19 cellular contexts compared by ENCODE assay signal in genomic region chr10:52950578-52950977, GRCh38.
DNase-seq lines count a peak whose midpoint lies in the region; ATAC-seq, FAIRE-seq and TF ChIP-seq lines count a peak whose summit lies in the region.
"Had no signal": no experiment of that assay in that cellular context is flagged by ENCODE, and none has a peak within 500 bp of the region (broad histone marks: within the 10 kb centered on the region; RNA-seq: fewer than 3 reads in every experiment).

No MANE protein-coding gene starts in this region.

- H2AFZ ChIP-seq in GM23338, result 0 out of 2 replicates have a peak overlapping the region, but pooled peaks have one; percentile 40

- in situ Hi-C loops in gastrocnemius medialis (cut with MboI; ENCODE audit: low sequenced_read_pairs in 4 of 4), result no loop called here

- H2AK5ac ChIP-seq in mesendoderm (ENCODE audit: low read length), result no peak overlapping the region

- intact Hi-C loops in gastrocnemius medialis (cut with DNase I; ENCODE audit: low total_unique reads) (no loop called here), pancreas (cut with DNase I) (no loop called here), natural killer cell (cut with micrococcal nuclease) (no loop called here)

- H3K27me3 Mint-ChIP-seq in GM23338 (ENCODE audit: insufficient read depth, low read depth, poor library complexity), result peaks cover 16% of the 10 kb centered on the region
- H3K27me3 Mint-ChIP-seq in WTC11 (ENCODE audit: low read depth), result peaks cover 2% of the 10 kb centered on the region; the same call in 1 of the 2 replicates
- H3K27me3 Mint-ChIP-seq in natural killer cell (ENCODE audit: low read depth in 2 of 2), result no peaks in the 10 kb centered on the region

- no peak for DNase-seq in AG04450 (ENCODE audit: low read depth, low spot score)
- DNase-seq in GM23338 (ENCODE audit: low spot score), result peak; percentile 51
- DNase-seq in WTC11 (ENCODE audit: low spot score), result no peak
- DNase-seq in mesendoderm, result peak; percentile 54
- DNase-seq in gastrocnemius medialis, result no peak
- DNase-seq in pancreas, result no peak
- no peak for DNase-seq in NCI-H2227 (lab: John Stamatoyannopoulos, UW; ENCODE audit: unreplicated experiment)
- no peak for DNase-seq in natural killer cell
- DNase-seq: CD8-positive, alpha-beta T cell; DMS79; GOT3; NCI-H1092 treated with DMSO at 0.1 percent for 48 hours; NCI-H510A treated with DMSO at 0.1 percent for 48 hours; NCI-H82; SIG-M5 had no signal

- peak overlapping the region; percentile 70 for H3K56ac ChIP-seq in mesendoderm (ENCODE audit: low read length)

- H3K27ac ChIP-seq in AG04450 (ENCODE audit: low read depth, low read length), result no peak overlapping the region
- no peak overlapping the region for H3K27ac ChIP-seq in GM23338 (ENCODE audit: low read depth)
- no peak overlapping the region for H3K27ac ChIP-seq in mesendoderm (ENCODE audit: low read depth, low read length)
- H3K27ac ChIP-seq in gastrocnemius medialis, result no peak overlapping the region
- no peak overlapping the region for H3K27ac ChIP-seq in pancreas
- H3K27ac ChIP-seq: RWPE1 had no signal

- POLR2A ChIA-PET in AG04450 (lab: Yijun Ruan, JAX), result no interaction called here
- POLR2A ChIA-PET in WTC11 (lab: Charles Lee), result no interaction called here

- whole genome bisulfite sequencing in mesendoderm (ENCODE audit: extremely low coverage, insufficient coverage, low lambda C conversion rate), result no CpG with 5 or more reads among the region's 5 CpGs
- 87 to 94% methylated on average over 5 of the region's 5 CpGs for WGBS in pancreas, 2 donors

- no peak overlapping the region for H2BK5ac ChIP-seq in mesendoderm (ENCODE audit: low read length)

- H3K79me2 ChIP-seq in GM23338 (replicated peaks; ENCODE audit: insufficient read depth) (no peaks in the 10 kb centered on the region), mesendoderm (ENCODE audit: control insufficient read depth, insufficient read depth, low read length) (no peaks in the 10 kb centered on the region)

- H3K36me3 Mint-ChIP-seq in GM23338 (ENCODE audit: low read depth), result peaks cover 52% of the 10 kb centered on the region
- H3K36me3 Mint-ChIP-seq in WTC11, result peaks cover 49% of the 10 kb centered on the region
- H3K36me3 Mint-ChIP-seq in natural killer cell, result no peaks in the 10 kb centered on the region
- H3K36me3 Mint-ChIP-seq: CD8-positive, alpha-beta T cell had no signal

- no peak for TF ChIP-seq POLR2A in gastrocnemius medialis (IDR thresholded peaks at IDR 0.05)

- peak; percentile 27; the same call in 1 of the 3 replicates for ATAC-seq in GM23338
- ATAC-seq in WTC11, result peak; percentile 25; the same call in 1 of the 2 replicates
- ATAC-seq in gastrocnemius medialis, result no peak
- no peak for ATAC-seq in pancreas
- no peak for ATAC-seq in natural killer cell
- ATAC-seq: CD8-positive, alpha-beta T cell; K562 had no signal

- H3K4me1 Mint-ChIP-seq in GM23338, result peaks cover 7% of the 10 kb centered on the region; the same call in 2 of the 3 replicates
- H3K4me1 Mint-ChIP-seq in WTC11, result peaks cover 28% of the 10 kb centered on the region
- no peaks in the 10 kb centered on the region for H3K4me1 Mint-ChIP-seq in natural killer cell

- H3K27me3 ChIP-seq in AG04450 (ENCODE audit: control insufficient read depth, insufficient read depth, low read length), result peaks cover 2% of the 10 kb centered on the region
- H3K27me3 ChIP-seq in GM23338 (ENCODE audit: insufficient read depth), result no peaks in the 10 kb centered on the region
- no peaks in the 10 kb centered on the region for H3K27me3 ChIP-seq in mesendoderm (ENCODE audit: insufficient read depth, low read length, poor library complexity)
- no peaks in the 10 kb centered on the region for H3K27me3 ChIP-seq in gastrocnemius medialis
- H3K27me3 ChIP-seq in pancreas, result no peaks in the 10 kb centered on the region

- H4K8ac ChIP-seq in mesendoderm (ENCODE audit: low read depth, low read length), result no peak overlapping the region

- H3K18ac ChIP-seq in mesendoderm (ENCODE audit: low read length), result peak overlapping the region; percentile 82

- TF ChIP-seq CTCF in AG04450 (IDR thresholded peaks at IDR 0.05; ENCODE audit: low read depth, low read length), result 0 out of 2 replicates have a peak, but pooled peaks have one; percentile 4
- peak; percentile 23 to 54; a peak in 3 of 4 replicates for TF ChIP-seq CTCF in GM23338 (conservative IDR thresholded peaks at IDR 0.05; ENCODE audit: low read depth in 2 of 2)
- TF ChIP-seq CTCF in WTC11 (IDR thresholded peaks at IDR 0.05), result no peak
- no peak for TF ChIP-seq CTCF in gastrocnemius medialis (IDR thresholded peaks at IDR 0.05 in 4 of 5, conservative IDR thresholded peaks at IDR 0.05 in 1 of 5)
- TF ChIP-seq CTCF in pancreas (IDR thresholded peaks at IDR 0.05), result no peak
- TF ChIP-seq CTCF in natural killer cell (IDR thresholded peaks at IDR 0.05), result no peak

- no peak overlapping the region for H3K9ac ChIP-seq in mesendoderm (ENCODE audit: low read length)

- no peaks in the 10 kb centered on the region for H3K36me3 ChIP-seq in GM23338 (ENCODE audit: insufficient read depth)
- no peaks in the 10 kb centered on the region for H3K36me3 ChIP-seq in mesendoderm (ENCODE audit: control insufficient read depth, insufficient read depth, low read length)
- H3K36me3 ChIP-seq in gastrocnemius medialis, result no peaks in the 10 kb centered on the region
- H3K36me3 ChIP-seq in pancreas, result no peaks in the 10 kb centered on the region

- H3K27ac Mint-ChIP-seq in GM23338 (0 out of 2 replicates have a peak overlapping the region, but pooled peaks have one; percentile 58), WTC11 (peak overlapping the region; percentile 57; the same call in 1 of the 2 replicates), natural killer cell (no peak overlapping the region)
- H3K27ac Mint-ChIP-seq: CD8-positive, alpha-beta T cell had no signal

- H3K9me3 Mint-ChIP-seq in GM23338, result peaks cover 36% of the 10 kb centered on the region
- H3K9me3 Mint-ChIP-seq in WTC11, result peaks cover 39% of the 10 kb centered on the region
- peaks cover 2 to 5% of the 10 kb centered on the region in 2 donors for H3K9me3 Mint-ChIP-seq in natural killer cell

- no peaks in the 10 kb centered on the region for H3F3A ChIP-seq in GM23338 (replicated peaks; ENCODE audit: low read depth)

- peaks cover 29% of the 10 kb centered on the region; the same call in 1 of the 2 replicates for H3K9me2 ChIP-seq in GM23338 (ENCODE audit: insufficient read depth)

- H3K4me3 ChIP-seq in AG04450 (ENCODE audit: low read depth, low read length) (no peak overlapping the region), GM23338 (no peak overlapping the region), mesendoderm (ENCODE audit: low read length) (no peak overlapping the region), gastrocnemius medialis (no peak overlapping the region), pancreas (no peak overlapping the region)
- H3K4me3 ChIP-seq: K562 had no signal

- H3K4me2 ChIP-seq in GM23338, result no peak overlapping the region
- no peak overlapping the region for H3K4me2 ChIP-seq in mesendoderm (ENCODE audit: low read length)

- no peak overlapping the region for H4K5ac ChIP-seq in mesendoderm (ENCODE audit: low read length)

- H3K9me3 ChIP-seq in AG04450 (ENCODE audit: control insufficient read depth, insufficient read depth, low read length) (no peaks in the 10 kb centered on the region), gastrocnemius medialis (no peaks in the 10 kb centered on the region), pancreas (no peaks in the 10 kb centered on the region)

- H2BK120ac ChIP-seq in mesendoderm (ENCODE audit: low read depth, low read length), result peak overlapping the region; percentile 49

- H3K4ac ChIP-seq in mesendoderm (ENCODE audit: low read depth, low read length), result peak overlapping the region; percentile 90

- no peak for FAIRE-seq in pancreas (lab: Jason Lieb, UNC)
- FAIRE-seq: GM12891, GM19239, K562 had no signal

- no peaks in the 10 kb centered on the region for H4K20me1 ChIP-seq in GM23338 (replicated peaks; ENCODE audit: insufficient read depth)

- H3K79me1 ChIP-seq in mesendoderm (ENCODE audit: low read length), result no peaks in the 10 kb centered on the region

- H3K4me1 ChIP-seq in GM23338 (ENCODE audit: insufficient read depth) (no peaks in the 10 kb centered on the region), mesendoderm (ENCODE audit: control insufficient read depth, low read depth, low read length) (no peaks in the 10 kb centered on the region), gastrocnemius medialis (no peaks in the 10 kb centered on the region), pancreas (no peaks in the 10 kb centered on the region)

- no peak overlapping the region for H2BK15ac ChIP-seq in mesendoderm (replicated peaks; ENCODE audit: low read depth)

- H3K23ac ChIP-seq in mesendoderm (ENCODE audit: low read length), result no peak overlapping the region

- H3K4me3 Mint-ChIP-seq in GM23338 (no peak overlapping the region), WTC11 (no peak overlapping the region), natural killer cell (no peak overlapping the region)
- H3K4me3 Mint-ChIP-seq: CD8-positive, alpha-beta T cell had no signal

- CTCF ChIA-PET in AG04450 (lab: Charles Lee), result no interaction called here
- CTCF ChIA-PET in WTC11 (lab: Charles Lee), result interaction anchor here (0.6 to 3.8 kb wide), 16 partner anchors 9 to 830 kb away, joined by 3 to 36 read pairs (median 4); no protein-coding TSS in a partner anchor

TF ChIP-seq in GM23338, 12 proteins besides CTCF, POLR2A, EP300 and RAD21 (continues in another document):
- no peak for TF ChIP-seq ETS1 (IDR thresholded peaks at IDR 0.05)
- TF ChIP-seq STAT1 (IDR thresholded peaks at IDR 0.05; ENCODE audit: unreplicated experiment), result no peak
- no peak for TF ChIP-seq EZH2phosphoT487 (IDR thresholded peaks at IDR 0.05; ENCODE audit: unreplicated experiment)

TF ChIP-seq in WTC11, 78 proteins besides CTCF, POLR2A, EP300 and RAD21 (continues in another document):
- TF ChIP-seq GRHL2 (CRISPR knock-in tag; IDR thresholded peaks at IDR 0.05; ENCODE audit: insufficient replicate concordance, severe bottlenecking) (no peak), ZNF425 (CRISPR knock-in tag; conservative IDR thresholded peaks at IDR 0.05) (no peak)

Comparison
In these comparisons a context has a peak if more than half of its experiments do, and no peak if none do; other contexts are left out.
1. DNase-seq: peak in GM23338 (single experiment) and mesendoderm (single experiment); none in AG04450 (single experiment), WTC11 (single experiment), gastrocnemius medialis (0 of 2), pancreas (0 of 6), NCI-H2227 (single experiment) and natural killer cell (single experiment).
2. CTCF ChIP-seq: peak in AG04450 (single experiment) and GM23338 (2 of 2); none in WTC11 (single experiment), gastrocnemius medialis (0 of 5), pancreas (0 of 4) and natural killer cell (single experiment).
3. ATAC-seq: peak in GM23338 (single experiment) and WTC11 (single experiment); none in gastrocnemius medialis (0 of 2), pancreas (0 of 4) and natural killer cell (0 of 3).
4. H3K27ac Mint-ChIP-seq: peak in GM23338 (single experiment) and WTC11 (single experiment); none in natural killer cell (0 of 2).